ENCODE assay signal across 10 cellular contexts in genomic region chr10:3107426-3107961, GRCh38. TPM values are rescaled to one million over a fixed set of nuclear protein-coding genes. Genes with fewer than 3 reads are reported as not detected.
DNase-seq lines count a peak whose midpoint lies in the region; ATAC-seq and TF ChIP-seq lines count a peak whose summit lies in the region.
"Had no signal": no experiment of that assay in that cellular context is flagged by ENCODE, and none has a peak within 500 bp of the region (broad histone marks: within the 10 kb centered on the region; RNA-seq: fewer than 3 reads in every experiment).

No MANE protein-coding gene starts in this region.

- H3K27ac ChIP-seq in ACC112 (ENCODE audit: low read depth, low read length): peak overlapping the region; percentile 100

- H2AFZ ChIP-seq in ACC112 (ENCODE audit: low read length, unreplicated experiment): no peak overlapping the region

- DNase-seq in fibroblast of villous mesenchyme (ENCODE audit: low read depth) (peak; percentile 37), omental fat pad (ENCODE audit: low spot score) (no peak), NCI-H187 treated with DMSO at 0.1 percent for 48 hours (lab: John Stamatoyannopoulos, UW) (no peak), activated T-cell treated with anti-CD3 and anti-CD28 coated beads for 4 hours (no peak)
- DNase-seq: activated CD4-positive, alpha-beta T cell treated with anti-CD3 and anti-CD28 coated beads for 4 hours; erythroblast had no signal

- peaks cover 34% of the 10 kb centered on the region for H3K79me2 ChIP-seq in ACC112 (ENCODE audit: control insufficient read depth, insufficient read depth, low read length, unreplicated experiment)

- H3K4me3 ChIP-seq in ACC112 (ENCODE audit: low read depth, low read length): peak overlapping the region; percentile 44
- H3K4me3 ChIP-seq in WI38 (ENCODE audit: low read depth, low read length): 0 out of 2 replicates have a peak overlapping the region, but pooled peaks have one; percentile 24
- no peak overlapping the region for H3K4me3 ChIP-seq in fibroblast of villous mesenchyme (ENCODE audit: low read depth, low read length)

- peak; percentile 58 for ATAC-seq in omental fat pad (ENCODE audit: low FRiP score)
- ATAC-seq in HG03025 (IDR thresholded peaks at IDR 0.05; ENCODE audit: low FRiP score, unreplicated experiment): no peak
- ATAC-seq in GM18873 (IDR thresholded peaks at IDR 0.05; ENCODE audit: low FRiP score, unreplicated experiment): no peak

- H3K27me3 ChIP-seq in ACC112 (ENCODE audit: insufficient read depth, low read length): no peaks in the 10 kb centered on the region

- no peak for TF ChIP-seq CTCF in WI38 (IDR thresholded peaks at IDR 0.05; ENCODE audit: low read depth, low read length)
- TF ChIP-seq CTCF in fibroblast of villous mesenchyme (IDR thresholded peaks at IDR 0.05; ENCODE audit: insufficient read depth, low read depth, low read length): no peak
- no peak for TF ChIP-seq CTCF in omental fat pad (IDR thresholded peaks at IDR 0.05)

- peaks cover 36% of the 10 kb centered on the region for H3K4me1 ChIP-seq in ACC112 (ENCODE audit: control insufficient read depth, insufficient read depth, low read length, unreplicated experiment)

- peaks cover 65% of the 10 kb centered on the region for H3K36me3 ChIP-seq in ACC112 (ENCODE audit: insufficient read depth, low read length)

RNA-seq across cellular contexts. Expression of gene PFKP, which starts 40.1 kb away (rescaled TPM):
- total RNA-seq in fibroblast of villous mesenchyme (120 and 145 TPM in 2 replicates), omental fat pad (10 to 100 TPM; 22.2 to 83.9 (median 34.0) TPM)
